1 cellular context compared by ENCODE assay signal in genomic region chr1:191582169-191582568, GRCh38.
TF ChIP-seq lines count a peak whose summit lies in the region.

No MANE protein-coding gene starts in this region.

TF ChIP-seq in K562, 482 proteins besides CTCF, POLR2A, EP300 and RAD21 (continued from another document):
- 0 out of 4 replicates have a peak, but pooled peaks of 1 of the 2 experiments have one; percentile 49 for TF ChIP-seq ZNF639 (CRISPR knock-in tag; conservative IDR thresholded peaks at IDR 0.05 in 1 of 2, IDR thresholded peaks at IDR 0.05 in 1 of 2)
- peak; percentile 89 to 92 for TF ChIP-seq TRIM24 (IDR thresholded peaks at IDR 0.05)
- no peak for TF ChIP-seq ZSCAN32 (CRISPR knock-in tag; IDR thresholded peaks at IDR 0.05)
- TF ChIP-seq SIRT6 (IDR thresholded peaks at IDR 0.05; ENCODE audit: low read depth, low read length) = no peak
- peak; percentile 97 for TF ChIP-seq SOX6 (IDR thresholded peaks at IDR 0.05)
- TF ChIP-seq POLR3G (IDR thresholded peaks at IDR 0.05; ENCODE audit: extremely low read depth, insufficient read length, insufficient replicate concordance) = no peak
- TF ChIP-seq POLR2AphosphoS5 (IDR thresholded peaks at IDR 0.05; ENCODE audit: control insufficient read depth, insufficient read depth, low read depth, low read length) = no peak
- TF ChIP-seq SMAD2 (IDR thresholded peaks at IDR 0.05; ENCODE audit: low read depth, low read length) = no peak
- no peak for TF ChIP-seq WHSC1 (IDR thresholded peaks at IDR 0.05; ENCODE audit: low read length)
- TF ChIP-seq SMARCE1 (IDR thresholded peaks at IDR 0.05) = peak; percentile 90
- 0 out of 2 replicates have a peak, but pooled peaks have one; percentile 39 for TF ChIP-seq ZNF395 (CRISPR knock-in tag; IDR thresholded peaks at IDR 0.05)
- TF ChIP-seq RBM39 (optimal IDR thresholded peaks at IDR 0.05; ENCODE audit: low read depth, low read length) = no peak
- peak; percentile 94 for TF ChIP-seq ARID1B (IDR thresholded peaks at IDR 0.05)
- no peak for TF ChIP-seq HNRNPH1 (optimal IDR thresholded peaks at IDR 0.05; ENCODE audit: low read depth, low read length)
- no peak for TF ChIP-seq HNRNPK (IDR thresholded peaks at IDR 0.05; ENCODE audit: low read depth, low read length, poor library complexity, severe bottlenecking)
- TF ChIP-seq PRPF4 (IDR thresholded peaks at IDR 0.05; ENCODE audit: insufficient read depth, low read depth, low read length, poor library complexity, severe bottlenecking) = no peak
- peak; percentile 24 for TF ChIP-seq HDAC3 (IDR thresholded peaks at IDR 0.05; ENCODE audit: borderline replicate concordance, partially characterized antibody)
- TF ChIP-seq BRD4 (IDR thresholded peaks at IDR 0.05) = no peak
- peak; percentile 74 for TF ChIP-seq KLF16 (IDR thresholded peaks at IDR 0.05)
- TF ChIP-seq, protein P1, sequence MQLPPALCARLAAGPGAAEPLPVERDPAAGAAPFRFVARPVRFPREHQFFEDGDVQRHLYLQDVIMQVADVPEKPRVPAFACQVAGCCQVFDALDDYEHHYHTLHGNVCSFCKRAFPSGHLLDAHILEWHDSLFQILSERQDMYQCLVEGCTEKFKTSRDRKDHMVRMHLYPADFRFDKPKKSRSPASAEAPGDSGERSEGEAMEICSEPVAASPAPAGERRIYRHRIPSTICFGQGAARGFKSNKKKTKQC (CRISPR knock-in tag; IDR thresholded peaks at IDR 0.05) = no peak
- peak; percentile 48; the same call in 1 of the 2 replicates for TF ChIP-seq DMBX1 (CRISPR knock-in tag; IDR thresholded peaks at IDR 0.05; ENCODE audit: borderline replicate concordance)
- TF ChIP-seq XRCC5 (IDR thresholded peaks at IDR 0.05; ENCODE audit: low read depth, low read length) = no peak
- no peak for TF ChIP-seq HIVEP1 (CRISPR knock-in tag; IDR thresholded peaks at IDR 0.05)
- no peak for TF ChIP-seq CAMTA2 (CRISPR knock-in tag; conservative IDR thresholded peaks at IDR 0.05)
- no peak for TF ChIP-seq ZNF584 (CRISPR knock-in tag; IDR thresholded peaks at IDR 0.05; ENCODE audit: low read depth)
- peak; percentile 90 for TF ChIP-seq CBFA2T3 (IDR thresholded peaks at IDR 0.05)
- no peak for TF ChIP-seq BHLHE40 (IDR thresholded peaks at IDR 0.05; ENCODE audit: low read length)
- no peak for TF ChIP-seq MAFG (tag; conservative IDR thresholded peaks at IDR 0.05)
- no peak for TF ChIP-seq SNRNP70 (optimal IDR thresholded peaks at IDR 0.05; ENCODE audit: low read depth, low read length)
- 0 out of 2 replicates have a peak, but pooled peaks have one; percentile 15 for TF ChIP-seq ZNF766 (CRISPR knock-in tag; conservative IDR thresholded peaks at IDR 0.05)
- TF ChIP-seq HMGN3 (IDR thresholded peaks at IDR 0.05; ENCODE audit: borderline replicate concordance, extremely low read depth, insufficient read length, low read depth, low read length) = peak; percentile 50
- TF ChIP-seq NCOA6 (IDR thresholded peaks at IDR 0.05) = no peak
- peak; percentile 73 for TF ChIP-seq CCNT2 (IDR thresholded peaks at IDR 0.05; ENCODE audit: borderline replicate concordance, extremely low read depth, insufficient read length, low read depth, low read length)
- peak; percentile 75; the same call in 1 of the 2 replicates for TF ChIP-seq PML (IDR thresholded peaks at IDR 0.05; ENCODE audit: low read length)
- no peak for TF ChIP-seq EGR1 (conservative IDR thresholded peaks at IDR 0.05)
- no peak for TF ChIP-seq ZNF551 (CRISPR knock-in tag; IDR thresholded peaks at IDR 0.05)
- TF ChIP-seq CBFA2T2 (conservative IDR thresholded peaks at IDR 0.05) = peak; percentile 82
- 0 out of 2 replicates have a peak, but pooled peaks have one; percentile 11 for TF ChIP-seq CREB1 (IDR thresholded peaks at IDR 0.05)
- TF ChIP-seq CREB1 (CRISPR knock-in tag; IDR thresholded peaks at IDR 0.05) = no peak
- TF ChIP-seq NUFIP1 (IDR thresholded peaks at IDR 0.05; ENCODE audit: partially characterized antibody) = no peak
